ENCODE assay signal across 1 cellular context in genomic region chr13:43383488-43384165, GRCh38.
TF ChIP-seq lines count a peak whose summit lies in the region.

No MANE protein-coding gene starts in this region.

TF ChIP-seq in H1, 55 proteins besides CTCF, POLR2A, EP300 and RAD21:
- no peak for TF ChIP-seq ZNF274 (IDR thresholded peaks at IDR 0.05; ENCODE audit: borderline replicate concordance, extremely low read depth, low read length)
- TF ChIP-seq, protein P1, sequence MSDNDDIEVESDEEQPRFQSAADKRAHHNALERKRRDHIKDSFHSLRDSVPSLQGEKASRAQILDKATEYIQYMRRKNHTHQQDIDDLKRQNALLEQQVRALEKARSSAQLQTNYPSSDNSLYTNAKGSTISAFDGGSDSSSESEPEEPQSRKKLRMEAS (IDR thresholded peaks at IDR 0.05): 0 out of 2 replicates have a peak, but pooled peaks have one; percentile 15
